15 cellular contexts compared by ENCODE assay signal in the genomic region with DNA sequence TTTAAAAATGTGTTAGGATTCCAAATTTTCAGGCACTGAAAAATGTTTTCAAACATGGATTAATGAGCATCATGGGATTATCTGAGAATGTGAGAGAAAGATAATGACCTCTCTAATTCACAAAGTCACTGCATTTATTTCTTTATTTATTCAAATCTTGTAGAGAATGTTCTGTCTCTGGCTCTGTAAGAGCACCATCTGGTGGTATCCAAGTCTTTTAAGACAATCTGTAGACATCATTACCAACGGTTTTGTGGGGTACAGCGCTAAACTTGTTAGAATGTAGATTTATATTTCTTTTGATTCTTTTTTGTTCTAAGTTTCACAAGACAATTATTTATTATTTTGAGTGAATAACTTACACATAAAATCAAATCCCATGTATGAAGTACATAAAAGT.
A peak's percentile ranks its signal among the peaks of the same experiment; 100 is the strongest.
DNase-seq lines count a peak whose midpoint lies in the region; ATAC-seq and TF ChIP-seq lines count a peak whose summit lies in the region.
"Had no signal": no experiment of that assay in that cellular context is flagged by ENCODE, and none has a peak within 500 bp of the region (broad histone marks: within the 10 kb centered on the region; RNA-seq: fewer than 3 reads in every experiment).

No MANE protein-coding gene starts in this region.

- in situ Hi-C loops in Panc1 (cut with HindIII; ENCODE audit: low pct_unique_long_range_greater_than_20kb, low sequenced_read_pairs) = no loop called here

- CTCF ChIA-PET in Panc1 (lab: Charles Lee) = no interaction called here

- H3K27ac ChIP-seq in Panc1 (ENCODE audit: low read length) = no peak overlapping the region
- H3K27ac ChIP-seq: HL-60, parathyroid adenoma, RWPE1 had no signal

- ATAC-seq in Panc1 (no peak), left lobe of liver (no peak)
- ATAC-seq: activated CD8-positive, alpha-beta T cell treated with anti-CD3 and anti-CD28 coated beads for 36 hours had no signal

- TF ChIP-seq CTCF in Panc1 (IDR thresholded peaks at IDR 0.05) (peak; percentile 17; the same call in 1 of the 2 replicates), fibroblast of pulmonary artery (IDR thresholded peaks at IDR 0.05; ENCODE audit: low read length, missing control alignments) (peak; percentile 34)

- no peaks in the 10 kb centered on the region for H3K27me3 ChIP-seq in Panc1 (ENCODE audit: control insufficient read depth, insufficient read depth, low read length)

- no peaks in the 10 kb centered on the region for H3K4me1 ChIP-seq in Panc1 (ENCODE audit: control insufficient read depth, insufficient read depth, low read length)
- H3K4me1 ChIP-seq: parathyroid adenoma had no signal

- intact Hi-C loops in Panc1 (cut with micrococcal nuclease; ENCODE audit: unreplicated experiment) = no loop called here

- H3K9me3 ChIP-seq in Panc1 (ENCODE audit: control insufficient read depth, insufficient read depth, low read depth, low read length) = no peaks in the 10 kb centered on the region

- H3K4me3 ChIP-seq in Panc1 (ENCODE audit: low read depth in 2 of 2, low read length in 2 of 2) = no peak overlapping the region
- H3K4me3 ChIP-seq in fibroblast of pulmonary artery (replicated peaks; ENCODE audit: low read depth, low read length) = no peak overlapping the region

- BruUV-seq in Panc1 (replicated peaks; lab: Mats Ljungman, UMichigan) = no TSS peak

- no peaks in the 10 kb centered on the region for H3K36me3 ChIP-seq in Panc1 (ENCODE audit: control insufficient read depth, insufficient read depth, low read length)

- POLR2A ChIA-PET in Panc1 (lab: Charles Lee) = no interaction called here

- DNase-seq in SIG-M5 treated with dmso at 0.1 percent for 504 hours (lab: John Stamatoyannopoulos, UW; ENCODE audit: unreplicated experiment) (peak; percentile 2), SIG-M5 (lab: John Stamatoyannopoulos, UW) (no peak), Panc1 (ENCODE audit: low read depth, low spot score) (no peak), fibroblast of pulmonary artery (ENCODE audit: low read depth) (peak; percentile 24), renal cortical epithelial cell (ENCODE audit: low read depth) (peak; percentile 13), left lobe of liver (ENCODE audit: low spot score) (no peak), C1 segment of cervical spinal cord (lab: John Stamatoyannopoulos, UW) (no peak), NOMO-1 treated with DMSO at 0.1 percent for 48 hours (lab: John Stamatoyannopoulos, UW; ENCODE audit: unreplicated experiment) (no peak)
- DNase-seq: activated CD8-positive, alpha-beta T cell treated with anti-CD3 and anti-CD28 coated beads for 36 hours; DMS53; Kasumi-1; NCI-H2081 had no signal

Comparison
In these comparisons a context has a peak if more than half of its experiments do, and no peak if none do; other contexts are left out.
1. DNase-seq: peak in SIG-M5 treated with dmso at 0.1 percent for 504 hours (single experiment), fibroblast of pulmonary artery (single experiment) and renal cortical epithelial cell (single experiment); none in SIG-M5 (single experiment), Panc1 (single experiment), left lobe of liver (single experiment), C1 segment of cervical spinal cord (0 of 14) and NOMO-1 treated with DMSO at 0.1 percent for 48 hours (single experiment).